In genomic region chr18:5237723-5238370, GRCh38 we compare ENCODE assay signal across 8 cellular contexts. TPM values are rescaled to one million over a fixed set of nuclear protein-coding genes. Genes with fewer than 3 reads are reported as not detected.
DNase-seq lines count a peak whose midpoint lies in the region; ATAC-seq lines count a peak whose summit lies in the region.

No MANE protein-coding gene starts in this region.

- peaks cover 21% of the 10 kb centered on the region for H3K4me1 ChIP-seq in effector memory CD4-positive, alpha-beta T cell (ENCODE audit: control insufficient read depth, insufficient read depth, low read length, poor library complexity, severe bottlenecking)
- peaks cover 6% of the 10 kb centered on the region for H3K4me1 ChIP-seq in mesenchymal stem cell (ENCODE audit: control insufficient read depth, insufficient read depth, low read depth, low read length)

- H3K79me1 ChIP-seq in mesenchymal stem cell (replicated peaks; ENCODE audit: low read length, poor library complexity, severe bottlenecking) = peaks cover 10% of the 10 kb centered on the region

- H2AFZ ChIP-seq in mesenchymal stem cell (ENCODE audit: low read depth, low read length) = peak overlapping the region; percentile 68

- H2BK12ac ChIP-seq in mesenchymal stem cell (ENCODE audit: low read length in 2 of 2) = peak overlapping the region in 1 of 2 experiments; percentile 54

- H3K36me3 ChIP-seq in effector memory CD4-positive, alpha-beta T cell (ENCODE audit: control insufficient read depth, insufficient read depth, low read length) = peaks cover 6% of the 10 kb centered on the region
- peaks cover 0 to 30% of the 10 kb centered on the region in 2 experiments for H3K36me3 ChIP-seq in mesenchymal stem cell (ENCODE audit: control insufficient read depth in 1 of 2, insufficient read depth in 2 of 2, low read depth in 1 of 2, low read length in 2 of 2)

- peak overlapping the region; percentile 97 for H3K9ac ChIP-seq in mesenchymal stem cell (ENCODE audit: low read length)

- peak overlapping the region; percentile 93 for H2BK5ac ChIP-seq in mesenchymal stem cell (ENCODE audit: low read depth, low read length, poor library complexity, severe bottlenecking)

- peak; percentile 90 for ATAC-seq in HG03442 (IDR thresholded peaks at IDR 0.05; ENCODE audit: unreplicated experiment)

- peak overlapping the region; percentile 80 for H3K4me3 ChIP-seq in effector memory CD4-positive, alpha-beta T cell (ENCODE audit: insufficient read depth, low read depth, low read length, poor library complexity, severe bottlenecking)
- H3K4me3 ChIP-seq in mesenchymal stem cell (ENCODE audit: insufficient read depth in 1 of 2, low read depth in 1 of 2, low read length in 2 of 2) = peak overlapping the region; percentile 80 to 86

- peak overlapping the region; percentile 97 to 100 for H3K18ac ChIP-seq in mesenchymal stem cell (ENCODE audit: low read depth in 1 of 2, low read length in 2 of 2)

- H2BK120ac ChIP-seq in mesenchymal stem cell (ENCODE audit: low read depth, low read length) = peak overlapping the region; percentile 99

- peak overlapping the region; percentile 95 for H3K27ac ChIP-seq in effector memory CD4-positive, alpha-beta T cell (ENCODE audit: insufficient read depth, low read length, poor library complexity, severe bottlenecking)
- peak overlapping the region; percentile 100 for H3K27ac ChIP-seq in mesenchymal stem cell (ENCODE audit: low read length, poor library complexity, severe bottlenecking)

- DNase-seq in CD1c-positive myeloid dendritic cell (ENCODE audit: extremely low spot score) = peak; percentile 92
- DNase-seq in GM19238 (ENCODE audit: insufficient read length, low spot score) = peak; percentile 63
- peak; percentile 84 for DNase-seq in NCI-H774 (lab: John Stamatoyannopoulos, UW)
- peak; percentile 70 to 71 for DNase-seq in activated CD8-positive, alpha-beta memory T cell treated with anti-CD3 and anti-CD28 coated beads for 4 hours (ENCODE audit: low read depth in 2 of 2)
- DNase-seq in effector memory CD4-positive, alpha-beta T cell = peak; percentile 60 to 77 (median 74)
- DNase-seq in mesenchymal stem cell = peak; percentile 91
- DNase-seq in stimulated activated CD8-positive, alpha-beta memory T cell treated with anti-CD3 and anti-CD28 coated beads, Interleukin-12 subunit alpha, Interleukin-12 subunit beta, amount 100 ng/mL, for 1 hour (ENCODE audit: low read depth) = peak; percentile 79

- H4K8ac ChIP-seq in mesenchymal stem cell (ENCODE audit: low read length) = peak overlapping the region; percentile 100

- no peaks in the 10 kb centered on the region for H3K9me3 ChIP-seq in effector memory CD4-positive, alpha-beta T cell (ENCODE audit: control insufficient read depth, low read length)
- no peaks in the 10 kb centered on the region for H3K9me3 ChIP-seq in mesenchymal stem cell (ENCODE audit: control insufficient read depth, low read length)

- H3K27me3 ChIP-seq in effector memory CD4-positive, alpha-beta T cell (replicated peaks; ENCODE audit: control insufficient read depth, insufficient read depth, low read length, poor library complexity, severe bottlenecking) = no peaks in the 10 kb centered on the region
- H3K27me3 ChIP-seq in mesenchymal stem cell (ENCODE audit: control insufficient read depth in 1 of 2, insufficient read depth in 1 of 2, low read length in 2 of 2) = no peaks in the 10 kb centered on the region

- peak overlapping the region; percentile 34 to 83 for H3K23ac ChIP-seq in mesenchymal stem cell (ENCODE audit: low read length in 2 of 2)

- under 1% methylated on average over 64 of the region's 71 CpGs for WGBS in mesenchymal stem cell

- H3K14ac ChIP-seq in mesenchymal stem cell (ENCODE audit: low read length in 2 of 2) = peak overlapping the region in 1 of 2 experiments; percentile 95

- H3K4ac ChIP-seq in mesenchymal stem cell (ENCODE audit: low read depth in 1 of 2, low read length in 2 of 2) = peak overlapping the region; percentile 93 to 97

- peak overlapping the region; percentile 94 for H2BK15ac ChIP-seq in mesenchymal stem cell (ENCODE audit: low read depth, poor library complexity, severe bottlenecking)

- H4K91ac ChIP-seq in mesenchymal stem cell (ENCODE audit: low read length) = peak overlapping the region; percentile 100

- H3K4me2 ChIP-seq in mesenchymal stem cell (ENCODE audit: low read length, poor library complexity, severe bottlenecking) = peak overlapping the region; percentile 98

- H2AK5ac ChIP-seq in mesenchymal stem cell (ENCODE audit: low read length, severe bottlenecking) = no peak overlapping the region

RNA-seq across cellular contexts. Expression of gene AKAIN1, which starts 40.8 kb away (rescaled TPM):
- not detected for polyA plus RNA-seq in mesenchymal stem cell (2013, experiment 1 of 2)
- not detected for polyA plus RNA-seq in mesenchymal stem cell (2013, experiment 2 of 2)

RNA-seq across cellular contexts. Expression of gene ZBTB14, which starts 57.7 kb away (rescaled TPM):
- 5.3 TPM for polyA plus RNA-seq in mesenchymal stem cell (2013, experiment 1 of 2)
- 6.4 TPM for polyA plus RNA-seq in mesenchymal stem cell (2013, experiment 2 of 2)

Comparison
In these comparisons a context has a peak if more than half of its experiments do, and no peak if none do; other contexts are left out.
1. Peak in every context shown above with its lines: DNase-seq, ATAC-seq, H3K4me3 ChIP-seq and H3K27ac ChIP-seq.